8 cellular contexts compared by ENCODE assay signal in genomic region chr3:195954052-195954751, GRCh38. TPM values are rescaled to one million over a fixed set of nuclear protein-coding genes. Genes with fewer than 3 reads are reported as not detected.
A peak's percentile ranks its signal among the peaks of the same experiment; 100 is the strongest.
DNase-seq lines count a peak whose midpoint lies in the region; ATAC-seq, FAIRE-seq and TF ChIP-seq lines count a peak whose summit lies in the region.
"Not testable (repeated sequence)": the region's sequence is repeated elsewhere in the genome, so short reads cannot be mapped to it uniquely, and the experiment has no call there.

No MANE protein-coding gene starts in this region.

- peak; percentile 82 for DNase-seq in BE2C
- DNase-seq in GM19238 (ENCODE audit: insufficient read length, low spot score) = peak; percentile 90
- DNase-seq in RCC 7860 (ENCODE audit: low spot score) = peak; percentile 7
- peak; percentile 36 to 59 for DNase-seq in activated T-helper 1 cell treated with anti-CD3 and anti-CD28 coated beads, Interleukin-2, amount 50 U/mL, for 16 hours (ENCODE audit: low read depth in 1 of 2, low spot score in 1 of 2)
- not testable (repeated sequence) for DNase-seq in esophagus squamous epithelium (lab: John Stamatoyannopoulos, UW)
- DNase-seq in medulla oblongata (ENCODE audit: extremely low spot score) = peak; percentile 78
- peak; percentile 73 for DNase-seq in stimulated activated CD4-positive, alpha-beta T cell treated with anti-CD3 and anti-CD28 coated beads, Interleukin-4, amount 100 ng/mL, for 1 hour

- H3K27me3 ChIP-seq in BE2C, esophagus squamous epithelium: not testable (repeated sequence)

- FAIRE-seq in RCC 7860 (lab: Jason Lieb, UNC) = not testable (repeated sequence)

- intact Hi-C loops in esophagus squamous epithelium (cut with DNase I) = not testable (repeated sequence)

- WGBS in esophagus squamous epithelium, 2 donors = no CpG with 5 or more reads among the region's 84 CpGs

- H3K36me3 ChIP-seq in BE2C = not testable (repeated sequence)
- peaks cover 0 to 12% (median 0%) of the 10 kb centered on the region in 3 donors for H3K36me3 ChIP-seq in esophagus squamous epithelium

- H3K4me3 ChIP-seq in BE2C (ENCODE audit: low read depth, low read length) (peak overlapping the region; percentile 44), esophagus squamous epithelium (peak overlapping the region; percentile 25 to 58 (median 43))

- not testable (repeated sequence) for TF ChIP-seq CTCF in BE2C (IDR thresholded peaks at IDR 0.05; ENCODE audit: low read depth, low read length); esophagus squamous epithelium (IDR thresholded peaks at IDR 0.05)

- TF ChIP-seq POLR2A in esophagus squamous epithelium (IDR thresholded peaks at IDR 0.05) = peak in 2 of 4 donors; percentile 38 to 51

- not testable (repeated sequence) for H3K9me3 ChIP-seq in BE2C, esophagus squamous epithelium

- peak; percentile 81 for ATAC-seq in HG03060 (IDR thresholded peaks at IDR 0.05; ENCODE audit: low read depth, unreplicated experiment)

- peak overlapping the region in 3 of 4 donors; percentile 61 to 84 (median 84) for H3K27ac ChIP-seq in esophagus squamous epithelium

- H3K4me1 ChIP-seq in BE2C = not testable (repeated sequence)
- peaks cover 0 to 13% (median 0%) of the 10 kb centered on the region in 3 donors for H3K4me1 ChIP-seq in esophagus squamous epithelium

RNA-seq across cellular contexts. Expression of gene TNK2, which starts 45.9 kb away (rescaled TPM):
- polyA plus RNA-seq in BE2C (2012; ENCODE audit: insufficient read depth, insufficient read length, low read depth) = 162 TPM
- total RNA-seq in esophagus squamous epithelium = 10 to 100 TPM; 18.4 to 45.7 (median 42.8) TPM
